Comparison of ENCODE assay signal across 1 cellular context in the genomic region with DNA sequence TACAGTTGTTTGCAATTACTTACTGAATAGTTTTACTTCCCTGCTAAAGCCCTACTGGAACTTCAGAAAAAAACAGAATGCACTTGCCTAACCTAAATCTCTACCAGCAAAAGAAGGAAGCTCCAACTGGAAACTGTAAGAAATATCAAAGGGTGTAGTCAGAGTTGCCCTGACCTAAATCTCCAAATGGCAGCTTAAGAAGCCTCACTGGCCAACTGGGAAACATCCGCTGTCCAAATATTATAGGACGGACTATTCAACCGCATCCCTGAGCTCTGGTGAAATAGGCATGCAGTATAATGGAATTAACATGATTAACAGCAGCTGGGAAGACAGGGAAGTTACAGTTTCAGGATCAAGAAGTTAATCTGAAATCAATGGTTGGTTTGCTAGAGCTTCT.
TF ChIP-seq lines count a peak whose summit lies in the region.

No MANE protein-coding gene starts in this region.

TF ChIP-seq in HepG2, 621 proteins besides CTCF, POLR2A, EP300 and RAD21 (continued from another document):
- TF ChIP-seq, protein P1, sequence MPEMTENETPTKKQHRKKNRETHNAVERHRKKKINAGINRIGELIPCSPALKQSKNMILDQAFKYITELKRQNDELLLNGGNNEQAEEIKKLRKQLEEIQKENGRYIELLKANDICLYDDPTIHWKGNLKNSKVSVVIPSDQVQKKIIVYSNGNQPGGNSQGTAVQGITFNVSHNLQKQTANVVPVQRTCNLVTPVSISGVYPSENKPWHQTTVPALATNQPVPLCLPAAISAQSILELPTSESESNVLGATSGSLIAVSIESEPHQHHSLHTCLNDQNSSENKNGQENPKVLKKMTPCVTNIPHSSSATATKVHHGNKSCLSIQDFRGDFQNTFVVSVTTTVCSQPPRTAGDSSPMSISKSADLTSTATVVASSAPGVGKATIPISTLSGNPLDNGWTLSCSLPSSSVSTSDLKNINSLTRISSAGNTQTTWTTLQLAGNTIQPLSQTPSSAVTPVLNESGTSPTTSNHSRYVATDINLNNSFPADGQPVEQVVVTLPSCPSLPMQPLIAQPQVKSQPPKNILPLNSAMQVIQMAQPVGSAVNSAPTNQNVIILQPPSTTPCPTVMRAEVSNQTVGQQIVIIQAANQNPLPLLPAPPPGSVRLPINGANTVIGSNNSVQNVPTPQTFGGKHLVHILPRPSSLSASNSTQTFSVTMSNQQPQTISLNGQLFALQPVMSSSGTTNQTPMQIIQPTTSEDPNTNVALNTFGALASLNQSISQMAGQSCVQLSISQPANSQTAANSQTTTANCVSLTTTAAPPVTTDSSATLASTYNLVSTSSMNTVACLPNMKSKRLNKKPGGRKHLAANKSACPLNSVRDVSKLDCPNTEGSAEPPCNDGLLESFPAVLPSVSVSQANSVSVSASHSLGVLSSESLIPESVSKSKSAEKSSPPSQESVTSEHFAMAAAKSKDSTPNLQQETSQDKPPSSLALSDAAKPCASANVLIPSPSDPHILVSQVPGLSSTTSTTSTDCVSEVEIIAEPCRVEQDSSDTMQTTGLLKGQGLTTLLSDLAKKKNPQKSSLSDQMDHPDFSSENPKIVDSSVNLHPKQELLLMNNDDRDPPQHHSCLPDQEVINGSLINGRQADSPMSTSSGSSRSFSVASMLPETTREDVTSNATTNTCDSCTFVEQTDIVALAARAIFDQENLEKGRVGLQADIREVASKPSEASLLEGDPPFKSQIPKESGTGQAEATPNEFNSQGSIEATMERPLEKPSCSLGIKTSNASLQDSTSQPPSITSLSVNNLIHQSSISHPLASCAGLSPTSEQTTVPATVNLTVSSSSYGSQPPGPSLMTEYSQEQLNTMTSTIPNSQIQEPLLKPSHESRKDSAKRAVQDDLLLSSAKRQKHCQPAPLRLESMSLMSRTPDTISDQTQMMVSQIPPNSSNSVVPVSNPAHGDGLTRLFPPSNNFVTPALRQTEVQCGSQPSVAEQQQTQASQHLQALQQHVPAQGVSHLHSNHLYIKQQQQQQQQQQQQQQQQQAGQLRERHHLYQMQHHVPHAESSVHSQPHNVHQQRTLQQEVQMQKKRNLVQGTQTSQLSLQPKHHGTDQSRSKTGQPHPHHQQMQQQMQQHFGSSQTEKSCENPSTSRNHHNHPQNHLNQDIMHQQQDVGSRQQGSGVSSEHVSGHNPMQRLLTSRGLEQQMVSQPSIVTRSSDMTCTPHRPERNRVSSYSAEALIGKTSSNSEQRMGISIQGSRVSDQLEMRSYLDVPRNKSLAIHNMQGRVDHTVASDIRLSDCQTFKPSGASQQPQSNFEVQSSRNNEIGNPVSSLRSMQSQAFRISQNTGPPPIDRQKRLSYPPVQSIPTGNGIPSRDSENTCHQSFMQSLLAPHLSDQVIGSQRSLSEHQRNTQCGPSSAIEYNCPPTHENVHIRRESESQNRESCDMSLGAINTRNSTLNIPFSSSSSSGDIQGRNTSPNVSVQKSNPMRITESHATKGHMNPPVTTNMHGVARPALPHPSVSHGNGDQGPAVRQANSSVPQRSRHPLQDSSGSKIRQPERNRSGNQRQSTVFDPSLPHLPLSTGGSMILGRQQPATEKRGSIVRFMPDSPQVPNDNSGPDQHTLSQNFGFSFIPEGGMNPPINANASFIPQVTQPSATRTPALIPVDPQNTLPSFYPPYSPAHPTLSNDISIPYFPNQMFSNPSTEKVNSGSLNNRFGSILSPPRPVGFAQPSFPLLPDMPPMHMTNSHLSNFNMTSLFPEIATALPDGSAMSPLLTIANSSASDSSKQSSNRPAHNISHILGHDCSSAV (CRISPR knock-in tag; IDR thresholded peaks at IDR 0.05; ENCODE audit: borderline replicate concordance), result no peak
- TF ChIP-seq ZNF660 (CRISPR knock-in tag; IDR thresholded peaks at IDR 0.05; ENCODE audit: borderline replicate concordance, low read depth) (no peak), TCF7 (IDR thresholded peaks at IDR 0.05; ENCODE audit: low read depth) (no peak), ZNF282 (IDR thresholded peaks at IDR 0.05; ENCODE audit: partially characterized antibody) (no peak), ZNF33A (CRISPR knock-in tag; IDR thresholded peaks at IDR 0.05; ENCODE audit: borderline replicate concordance) (no peak)
- TF ChIP-seq, protein P2, sequence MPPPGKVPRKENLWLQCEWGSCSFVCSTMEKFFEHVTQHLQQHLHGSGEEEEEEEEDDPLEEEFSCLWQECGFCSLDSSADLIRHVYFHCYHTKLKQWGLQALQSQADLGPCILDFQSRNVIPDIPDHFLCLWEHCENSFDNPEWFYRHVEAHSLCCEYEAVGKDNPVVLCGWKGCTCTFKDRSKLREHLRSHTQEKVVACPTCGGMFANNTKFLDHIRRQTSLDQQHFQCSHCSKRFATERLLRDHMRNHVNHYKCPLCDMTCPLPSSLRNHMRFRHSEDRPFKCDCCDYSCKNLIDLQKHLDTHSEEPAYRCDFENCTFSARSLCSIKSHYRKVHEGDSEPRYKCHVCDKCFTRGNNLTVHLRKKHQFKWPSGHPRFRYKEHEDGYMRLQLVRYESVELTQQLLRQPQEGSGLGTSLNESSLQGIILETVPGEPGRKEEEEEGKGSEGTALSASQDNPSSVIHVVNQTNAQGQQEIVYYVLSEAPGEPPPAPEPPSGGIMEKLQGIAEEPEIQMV (CRISPR knock-in tag; IDR thresholded peaks at IDR 0.05; ENCODE audit: low read depth), result no peak
